In the genomic region with DNA sequence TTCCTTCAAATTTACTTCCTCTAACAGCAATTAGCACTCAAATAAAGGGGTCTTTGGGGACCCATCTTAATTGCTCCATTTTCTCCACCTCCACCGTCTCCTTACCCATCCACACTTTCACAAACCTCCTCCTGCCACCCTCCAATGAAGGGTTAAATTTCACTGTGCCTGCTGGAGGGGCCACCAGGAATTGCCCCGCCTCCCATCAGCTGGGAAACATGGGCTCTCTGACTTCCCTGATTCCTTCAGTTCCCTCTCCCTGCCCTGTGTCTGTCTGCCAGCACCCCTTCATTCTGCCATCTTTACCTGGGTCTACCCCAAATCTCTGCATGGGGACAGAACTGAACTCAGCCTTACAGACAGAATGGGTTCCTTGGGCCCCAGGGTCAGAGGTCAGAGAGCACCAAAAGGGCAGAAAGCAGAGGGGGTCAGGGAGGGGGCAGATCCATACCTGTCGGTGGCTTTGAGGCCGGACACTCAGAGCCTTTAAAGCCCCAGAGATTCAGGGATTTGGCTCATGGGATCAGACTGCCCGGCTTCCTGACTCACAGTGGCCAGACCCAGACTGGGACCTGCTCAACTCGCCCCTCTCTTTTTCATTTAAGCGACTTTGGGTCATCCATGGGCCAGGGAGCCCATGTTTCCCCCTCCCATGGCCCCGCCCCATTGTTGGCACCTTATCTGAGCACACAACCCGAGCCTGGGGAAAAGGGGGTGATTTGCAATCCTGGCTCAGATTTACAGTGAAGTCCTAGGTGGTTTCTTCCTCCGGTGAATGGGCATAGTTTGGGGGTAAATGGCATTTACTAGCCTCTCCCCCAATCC, we compare ENCODE assay signal across 20 cellular contexts. TPM values are rescaled to one million over a fixed set of nuclear protein-coding genes. Genes with fewer than 3 reads are reported as not detected.
DNase-seq lines count a peak whose midpoint lies in the region; ATAC-seq, FAIRE-seq and TF ChIP-seq lines count a peak whose summit lies in the region.
"Had no signal": no experiment of that assay in that cellular context is flagged by ENCODE, and none has a peak within 500 bp of the region (broad histone marks: within the 10 kb centered on the region; RNA-seq: fewer than 3 reads in every experiment).

No MANE protein-coding gene starts in this region.

- 45% methylated on average over 4 of the region's 10 CpGs; no CpG with 5 or more reads in 1 of the 2 experiments for WGBS in IMR-90 (ENCODE audit: extremely low coverage in 2 of 2, insufficient read length in 1 of 2), 2 experiments
- no CpG with 5 or more reads among the region's 10 CpGs for WGBS in trophoblast cell (ENCODE audit: extremely low coverage, insufficient coverage, insufficient read length)

- H2BK5ac ChIP-seq in IMR-90 (ENCODE audit: low read depth, low read length, poor library complexity, severe bottlenecking) (no peak overlapping the region), trophoblast cell (ENCODE audit: low read depth, low read length, poor library complexity) (peak overlapping the region; percentile 5)

- H3K4me3 ChIP-seq in IMR-90 (ENCODE audit: insufficient read depth, low read depth, low read length) (no peak overlapping the region), astrocyte (ENCODE audit: insufficient read depth, low read depth, low read length) (no peak overlapping the region), trophoblast cell (ENCODE audit: low read depth, low read length) (no peak overlapping the region)
- H3K4me3 ChIP-seq: colonic mucosa, transverse colon had no signal

- ATAC-seq in IMR-90 (ENCODE audit: low read depth) = no peak
- ATAC-seq in GM21447 (IDR thresholded peaks at IDR 0.05; ENCODE audit: unreplicated experiment) = no peak
- ATAC-seq in GM21390 (IDR thresholded peaks at IDR 0.05; ENCODE audit: unreplicated experiment) = no peak
- ATAC-seq: Panc1 had no signal

- H3K79me2 ChIP-seq in astrocyte (ENCODE audit: insufficient read depth, low read length) (no peaks in the 10 kb centered on the region), trophoblast cell (ENCODE audit: control insufficient read depth, insufficient read depth, low read length, poor library complexity) (no peaks in the 10 kb centered on the region)

- H4K20me1 ChIP-seq in IMR-90 (ENCODE audit: insufficient read depth, low read length) (no peaks in the 10 kb centered on the region), astrocyte (ENCODE audit: insufficient read depth, low read length) (no peaks in the 10 kb centered on the region)

- H3K27ac ChIP-seq in IMR-90 (ENCODE audit: insufficient read depth, low read length) (no peak overlapping the region), astrocyte (ENCODE audit: low read depth, low read length) (no peak overlapping the region), trophoblast cell (ENCODE audit: low read depth, low read length) (no peak overlapping the region)
- H3K27ac ChIP-seq: colonic mucosa, transverse colon had no signal

- no peak for TF ChIP-seq RAD21 in IMR-90 (IDR thresholded peaks at IDR 0.05; ENCODE audit: low read length)

- dilution Hi-C loops in IMR-90 (cut with HindIII; ENCODE audit: low sequenced_read_pairs, unreplicated experiment) = no loop called here

- H3K18ac ChIP-seq in IMR-90 (ENCODE audit: low read depth, low read length) = no peak overlapping the region
- peak overlapping the region; percentile 7 for H3K18ac ChIP-seq in trophoblast cell (ENCODE audit: low read length)

- intact Hi-C loops in IMR-90 (cut with micrococcal nuclease) = no loop called here
- intact Hi-C loops in activated CD4-positive, alpha-beta T cell treated with anti-CD3 and anti-CD28 coated beads, Interleukin-2, amount 10 ng/mL, durations not matched to agents 24 days and 14 days (cut with micrococcal nuclease) = no loop called here

- H3K27me3 ChIP-seq in IMR-90 (ENCODE audit: control insufficient read depth, insufficient read depth, low read length) (peaks cover 12% of the 10 kb centered on the region), astrocyte (ENCODE audit: insufficient read depth, low read length) (peaks cover 16% of the 10 kb centered on the region), trophoblast cell (ENCODE audit: insufficient read depth, low read length) (no peaks in the 10 kb centered on the region)
- H3K27me3 ChIP-seq: colonic mucosa had no signal

- BruUV-seq in IMR-90 (replicated peaks; lab: Mats Ljungman, UMichigan) = no TSS peak

- in situ Hi-C loops in IMR-90 (cut with MboI; ENCODE audit: low sequenced_read_pairs) = no loop called here

- no peak overlapping the region for H3K4me3 Mint-ChIP-seq in astrocyte (ENCODE audit: unreplicated experiment)
- H3K4me3 Mint-ChIP-seq in activated CD4-positive, alpha-beta T cell treated with anti-CD3 and anti-CD28 coated beads, Interleukin-2, amount 10 ng/mL, durations not matched to agents 24 days and 14 days = no peak overlapping the region
- H3K4me3 Mint-ChIP-seq: neural crest cell had no signal

- CTCF ChIA-PET in IMR-90 (lab: Yijun Ruan, JAX) = no interaction called here

- H3K4me1 ChIP-seq in IMR-90 (ENCODE audit: control insufficient read depth, insufficient read depth, low read length) (peaks cover 17% of the 10 kb centered on the region), astrocyte (ENCODE audit: insufficient read depth, low read length) (peaks cover 15% of the 10 kb centered on the region), trophoblast cell (ENCODE audit: control insufficient read depth in 1 of 2, insufficient read depth in 2 of 2, low read length in 2 of 2) (peaks cover 21 to 27% of the 10 kb centered on the region in 2 experiments)

- no peak for TF ChIP-seq CTCF in IMR-90 (conservative IDR thresholded peaks at IDR 0.05; ENCODE audit: low read depth, low read length)
- no peak for TF ChIP-seq CTCF in astrocyte (IDR thresholded peaks at IDR 0.05; ENCODE audit: insufficient read depth, low read depth, low read length)

- peak overlapping the region in 1 of 2 experiments; percentile 16; a peak in 1 of 4 replicates for H4K8ac ChIP-seq in IMR-90 (ENCODE audit: low read depth in 2 of 2, low read length in 2 of 2)
- no peak overlapping the region for H4K8ac ChIP-seq in trophoblast cell (ENCODE audit: low read depth, low read length)

- FAIRE-seq in astrocyte (lab: Jason Lieb, UNC) = no peak
- FAIRE-seq: endothelial cell of umbilical vein, GM12892, TTC549 had no signal

- H3K23ac ChIP-seq in IMR-90 (ENCODE audit: low read depth, low read length) (no peak overlapping the region), trophoblast cell (ENCODE audit: low read length) (no peak overlapping the region)

- H3K4me2 ChIP-seq in IMR-90 (ENCODE audit: low read depth, low read length) (no peak overlapping the region), astrocyte (ENCODE audit: low read length) (peak overlapping the region; percentile 65), trophoblast cell (ENCODE audit: low read length) (no peak overlapping the region)

- peak overlapping the region; percentile 52 for H2AFZ ChIP-seq in IMR-90 (replicated peaks; ENCODE audit: low read length, poor library complexity)
- H2AFZ ChIP-seq in astrocyte (ENCODE audit: low read depth, low read length) = no peak overlapping the region
- no peak overlapping the region for H2AFZ ChIP-seq in trophoblast cell (ENCODE audit: insufficient read depth, low read length, poor library complexity)

- H4K12ac ChIP-seq in trophoblast cell (ENCODE audit: low read depth, low read length) = no peak overlapping the region

- H4K5ac ChIP-seq in IMR-90 (ENCODE audit: low read depth, low read length) = no peak overlapping the region; the same call in 1 of the 2 replicates

- H2BK20ac ChIP-seq in IMR-90 (ENCODE audit: low read depth, low read length) = no peak overlapping the region

- H2BK15ac ChIP-seq in IMR-90 (ENCODE audit: low read depth, low read length) = no peak overlapping the region; the same call in 2 of the 3 replicates

- DNase-seq in IMR-90 = no peak
- no peak for DNase-seq in astrocyte (ENCODE audit: low read depth)
- DNase-seq in trophoblast cell = no peak
- DNase-seq in activated CD4-positive, alpha-beta T cell treated with anti-CD3 and anti-CD28 coated beads, Interleukin-2, amount 10 ng/mL, durations not matched to agents 24 days and 14 days = no peak
- DNase-seq: activated CD4-positive, alpha-beta T cell treated with anti-CD3 and anti-CD28 coated beads, Interleukin-2, amount 50 U/mL, for 1 hour; activated naive CD4-positive, alpha-beta T cell; activated T-cell treated with anti-CD3 and anti-CD28 coated beads for 4 hours; colonic mucosa; GDM1; hypothalamus; NCI-H1092; NCI-H526; transverse colon had no signal

- H3K14ac ChIP-seq in IMR-90 (replicated peaks; ENCODE audit: low read depth, low read length) (0 out of 2 replicates have a peak overlapping the region, but pooled peaks have one; percentile 15), trophoblast cell (ENCODE audit: low read length) (peak overlapping the region; percentile 17)

- no peaks in the 10 kb centered on the region for H3K9me3 ChIP-seq in IMR-90 (ENCODE audit: control insufficient read depth, insufficient read depth, low read length)
- no peaks in the 10 kb centered on the region for H3K9me3 ChIP-seq in astrocyte (ENCODE audit: insufficient read depth, low read depth, low read length)
- H3K9me3 ChIP-seq in trophoblast cell (ENCODE audit: insufficient read depth, low read depth, low read length) = peaks cover 3% of the 10 kb centered on the region
- H3K9me3 ChIP-seq: colonic mucosa, transverse colon had no signal

- POLR2A ChIA-PET in IMR-90 (lab: Charles Lee; ENCODE audit: unreplicated experiment) = no interaction called here

- no peaks in the 10 kb centered on the region for H3K36me3 Mint-ChIP-seq in astrocyte (ENCODE audit: low read depth, unreplicated experiment)
- no peaks in the 10 kb centered on the region for H3K36me3 Mint-ChIP-seq in activated CD4-positive, alpha-beta T cell treated with anti-CD3 and anti-CD28 coated beads, Interleukin-2, amount 10 ng/mL, durations not matched to agents 24 days and 14 days (ENCODE audit: low read depth)

- no peaks in the 10 kb centered on the region for H3K9me1 ChIP-seq in IMR-90 (ENCODE audit: insufficient read depth, low read length)

- H3K27ac Mint-ChIP-seq in astrocyte (ENCODE audit: unreplicated experiment) = peak overlapping the region; percentile 86
- no peak overlapping the region for H3K27ac Mint-ChIP-seq in activated CD4-positive, alpha-beta T cell treated with anti-CD3 and anti-CD28 coated beads, Interleukin-2, amount 10 ng/mL, durations not matched to agents 24 days and 14 days

- no peaks in the 10 kb centered on the region for H3K79me1 ChIP-seq in IMR-90 (ENCODE audit: low read depth in 1 of 2, low read length in 2 of 2)
- H3K79me1 ChIP-seq in trophoblast cell (ENCODE audit: low read length) = peaks cover 21% of the 10 kb centered on the region

- H3K9ac ChIP-seq in IMR-90 (ENCODE audit: low read depth, low read length) (no peak overlapping the region), astrocyte (ENCODE audit: low read length) (no peak overlapping the region), trophoblast cell (ENCODE audit: low read length) (no peak overlapping the region)

- H3K4ac ChIP-seq in IMR-90 (ENCODE audit: low read depth, low read length) = no peak overlapping the region
- H3K4ac ChIP-seq in trophoblast cell (ENCODE audit: low read depth, low read length) = no peak overlapping the region

- no peaks in the 10 kb centered on the region for H3K9me3 Mint-ChIP-seq in astrocyte (ENCODE audit: unreplicated experiment)
- no peaks in the 10 kb centered on the region for H3K9me3 Mint-ChIP-seq in activated CD4-positive, alpha-beta T cell treated with anti-CD3 and anti-CD28 coated beads, Interleukin-2, amount 10 ng/mL, durations not matched to agents 24 days and 14 days
- H3K9me3 Mint-ChIP-seq: neural crest cell had no signal

- H4K91ac ChIP-seq in IMR-90 (ENCODE audit: insufficient read depth, low read depth, low read length) = no peak overlapping the region
- peak overlapping the region; percentile 46 for H4K91ac ChIP-seq in trophoblast cell (ENCODE audit: low read depth, low read length)

- H3K36me3 ChIP-seq in IMR-90 (ENCODE audit: control insufficient read depth, insufficient read depth, low read length) = no peaks in the 10 kb centered on the region
- no peaks in the 10 kb centered on the region for H3K36me3 ChIP-seq in astrocyte (ENCODE audit: insufficient read depth, low read length)
- H3K36me3 ChIP-seq in trophoblast cell (ENCODE audit: control insufficient read depth in 1 of 2, insufficient read depth in 2 of 2, low read length in 2 of 2) = no peaks in the 10 kb centered on the region
- H3K36me3 ChIP-seq: colonic mucosa, transverse colon had no signal

- H2AK5ac ChIP-seq in IMR-90 (ENCODE audit: low read depth, low read length) = no peak overlapping the region
- no peak overlapping the region for H2AK5ac ChIP-seq in trophoblast cell (ENCODE audit: low read length)

- H2BK12ac ChIP-seq in trophoblast cell (ENCODE audit: low read length) = peak overlapping the region; percentile 74

- H3K27me3 Mint-ChIP-seq in astrocyte (ENCODE audit: low read depth, unreplicated experiment) = peaks cover 18% of the 10 kb centered on the region
- peaks cover 41% of the 10 kb centered on the region for H3K27me3 Mint-ChIP-seq in activated CD4-positive, alpha-beta T cell treated with anti-CD3 and anti-CD28 coated beads, Interleukin-2, amount 10 ng/mL, durations not matched to agents 24 days and 14 days

- peaks cover 18% of the 10 kb centered on the region for H3K4me1 Mint-ChIP-seq in astrocyte (ENCODE audit: low read depth, unreplicated experiment)
- H3K4me1 Mint-ChIP-seq in activated CD4-positive, alpha-beta T cell treated with anti-CD3 and anti-CD28 coated beads, Interleukin-2, amount 10 ng/mL, durations not matched to agents 24 days and 14 days = peaks cover 10% of the 10 kb centered on the region
- H3K4me1 Mint-ChIP-seq: neural crest cell had no signal

- TF ChIP-seq POLR2A in IMR-90 (IDR thresholded peaks at IDR 0.05; ENCODE audit: low read depth, low read length) = no peak

- H2BK120ac ChIP-seq in IMR-90 (ENCODE audit: low read depth, low read length) (no peak overlapping the region), trophoblast cell (ENCODE audit: insufficient read depth, low read length, poor library complexity) (peak overlapping the region; percentile 68)

- peak overlapping the region; percentile 79 for H2AK9ac ChIP-seq in IMR-90 (replicated peaks; ENCODE audit: low read depth, low read length, poor library complexity)

- H3K56ac ChIP-seq in IMR-90 (ENCODE audit: extremely low read depth, insufficient read depth, low read length) = no peak overlapping the region

RNA-seq across cellular contexts. Expression of a gene that starts 17.6 kb away (rescaled TPM):
- total RNA-seq in IMR-90 (2012; rRNA removed) (0.72 and 1.4 TPM in 2 replicates), astrocyte (12.1 and 13.0 TPM in 2 replicates)
- polyA plus RNA-seq in IMR-90 (2012; rRNA removed) = 13.8 and 14.0 TPM in 2 replicates
- 7.4 and 17.7 TPM in 2 replicates for polyA plus RNA-seq in IMR-90 (2012; cell fraction: cytosol; rRNA removed)
- 23.1 and 23.5 TPM in 2 replicates for polyA plus RNA-seq in IMR-90 (2012; cell fraction: nucleus; rRNA removed; ENCODE audit: low replicate concordance)
- polyA plus RNA-seq in trophoblast cell (2013) = 30.0 and 30.4 TPM in 2 replicates
- total RNA-seq in activated CD4-positive, alpha-beta T cell treated with anti-CD3 and anti-CD28 coated beads, Interleukin-2, amount 10 ng/mL, durations not matched to agents 24 days and 14 days = 18.3 and 21.7 TPM in 2 replicates

RNA-seq across cellular contexts. Expression of a gene that starts 27.5 kb away (rescaled TPM):
- total RNA-seq in IMR-90 (2012; rRNA removed) = under 0.01 TPM in 2 replicates
- 0.31 and 0.32 TPM in 2 replicates for polyA plus RNA-seq in IMR-90 (2012; rRNA removed)
- polyA plus RNA-seq in IMR-90 (2012; cell fraction: cytosol; rRNA removed) = 0.14 and 0.24 TPM in 2 replicates
- polyA plus RNA-seq in IMR-90 (2012; cell fraction: nucleus; rRNA removed; ENCODE audit: low replicate concordance) = 0.34 and 0.51 TPM in 2 replicates
- 1.3 and 1.6 TPM in 2 replicates for total RNA-seq in astrocyte
- polyA plus RNA-seq in trophoblast cell (2013) = 209 and 234 TPM in 2 replicates
- total RNA-seq in activated CD4-positive, alpha-beta T cell treated with anti-CD3 and anti-CD28 coated beads, Interleukin-2, amount 10 ng/mL, durations not matched to agents 24 days and 14 days = 0.05 TPM in 2 replicates

RNA-seq across cellular contexts. Expression of a gene that starts 37.3 kb away (rescaled TPM):
- 14.7 and 17.2 TPM in 2 replicates for total RNA-seq in IMR-90 (2012; rRNA removed)
- polyA plus RNA-seq in IMR-90 (2012; rRNA removed) = 27.6 and 31.0 TPM in 2 replicates
- 16.3 and 34.7 TPM in 2 replicates for polyA plus RNA-seq in IMR-90 (2012; cell fraction: cytosol; rRNA removed)
- polyA plus RNA-seq in IMR-90 (2012; cell fraction: nucleus; rRNA removed; ENCODE audit: low replicate concordance) = 122 and 248 TPM in 2 replicates
- 17.5 and 19.4 TPM in 2 replicates for total RNA-seq in astrocyte
- 19.9 and 20.8 TPM in 2 replicates for polyA plus RNA-seq in trophoblast cell (2013)
- 24.3 and 24.8 TPM in 2 replicates for total RNA-seq in activated CD4-positive, alpha-beta T cell treated with anti-CD3 and anti-CD28 coated beads, Interleukin-2, amount 10 ng/mL, durations not matched to agents 24 days and 14 days

RNA-seq across cellular contexts. Expression of a gene that starts 46.9 kb away (rescaled TPM):
- total RNA-seq in IMR-90 (2012; rRNA removed) (not detected in 2 replicates), astrocyte (0.30 and 0.62 TPM in 2 replicates)
- polyA plus RNA-seq in IMR-90 (2012; rRNA removed) = 0.77 and 0.80 TPM in 2 replicates
- 0.26 and 0.52 TPM in 2 replicates for polyA plus RNA-seq in IMR-90 (2012; cell fraction: cytosol; rRNA removed)
- polyA plus RNA-seq in IMR-90 (2012; cell fraction: nucleus; rRNA removed; ENCODE audit: low replicate concordance) = 1.4 and 1.7 TPM in 2 replicates
- 0.29 and 0.42 TPM in 2 replicates for polyA plus RNA-seq in trophoblast cell (2013)
- 0.33 and 0.44 TPM in 2 replicates for total RNA-seq in activated CD4-positive, alpha-beta T cell treated with anti-CD3 and anti-CD28 coated beads, Interleukin-2, amount 10 ng/mL, durations not matched to agents 24 days and 14 days

RNA-seq across cellular contexts. Expression of a gene that starts 47.1 kb away (rescaled TPM):
- total RNA-seq in IMR-90 (2012; rRNA removed) (28.1 and 32.3 TPM in 2 replicates), astrocyte (29.8 and 33.2 TPM in 2 replicates)
- polyA plus RNA-seq in IMR-90 (2012; rRNA removed) = 57.7 and 61.8 TPM in 2 replicates
- 31.1 and 78.7 TPM in 2 replicates for polyA plus RNA-seq in IMR-90 (2012; cell fraction: cytosol; rRNA removed)
- polyA plus RNA-seq in IMR-90 (2012; cell fraction: nucleus; rRNA removed; ENCODE audit: low replicate concordance) = 33.3 and 43.6 TPM in 2 replicates
- polyA plus RNA-seq in trophoblast cell (2013) = 43.6 and 46.2 TPM in 2 replicates
- 55.0 and 58.3 TPM in 2 replicates for total RNA-seq in activated CD4-positive, alpha-beta T cell treated with anti-CD3 and anti-CD28 coated beads, Interleukin-2, amount 10 ng/mL, durations not matched to agents 24 days and 14 days
